22 cellular contexts compared by ENCODE assay signal in the genomic region with DNA sequence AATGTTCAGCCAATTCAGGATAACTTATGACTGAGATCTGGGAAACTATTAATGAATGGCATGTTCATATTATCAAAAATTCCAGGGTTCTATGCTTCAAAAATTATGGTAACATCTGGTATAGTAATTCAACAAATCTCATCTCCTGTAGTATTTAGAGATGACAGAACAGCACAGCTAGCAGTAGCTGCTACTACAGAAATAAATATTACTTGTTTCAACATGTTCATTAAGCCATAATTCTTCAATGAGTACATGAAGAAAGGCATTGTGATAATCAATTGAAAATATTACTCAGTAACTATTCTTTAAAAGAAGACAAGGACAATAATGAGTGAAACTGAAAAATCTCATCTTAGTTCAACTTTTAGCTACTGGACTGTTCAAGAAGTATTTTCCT.
"Had no signal": no experiment of that assay in that cellular context is flagged by ENCODE, and none has a peak within 500 bp of the region (broad histone marks: within the 10 kb centered on the region; RNA-seq: fewer than 3 reads in every experiment).

No MANE protein-coding gene starts in this region.

- H3K4me2 ChIP-seq: smooth muscle cell had no signal

- H3K27ac ChIP-seq: left ventricle myocardium inferior, ovary, right atrium auricular region, right lobe of liver, tibial nerve, uterus had no signal

- H3K4me3 ChIP-seq: left ventricle myocardium inferior, lung, mucosa of descending colon, ovary, right atrium auricular region, right lobe of liver, smooth muscle cell, tibial nerve, uterus had no signal

- DNase-seq: immature natural killer cell; left ventricle myocardium inferior; midbrain; mucosa of descending colon; naive thymus-derived CD4-positive, alpha-beta T cell; ovary; right lobe of liver; stimulated activated CD4-positive, alpha-beta T cell treated with anti-CD3 and anti-CD28 coated beads, Interleukin-1b, Interleukin-23, amount 100 ng/mL, for 48 hours; stimulated activated CD4-positive, alpha-beta T cell treated with anti-CD3 and anti-CD28 coated beads, Interleukin-2, amount 100 ng/mL, for 48 hours; stimulated activated CD4-positive, alpha-beta T cell treated with anti-CD3 and anti-CD28 coated beads, Interleukin-4, amount 100 ng/mL, for 4 hours; stimulated activated CD8-positive, alpha-beta memory T cell treated with anti-CD3 and anti-CD28 coated beads, Interleukin-4, amount 100 ng/mL, for 48 hours; stimulated activated naive CD4-positive, alpha-beta T cell treated with Interleukin-2 at 50 U/mL for 16 hours; stimulated activated naive CD8-positive, alpha-beta T cell treated with anti-CD3 and anti-CD28 coated beads, Interleukin-15, amount 100 ng/mL, for 72 hours; substantia nigra; uterus had no signal

- H3K9me3 ChIP-seq: left ventricle myocardium inferior, mucosa of descending colon, ovary, right atrium auricular region, right lobe of liver, tibial nerve, uterus had no signal

- H3K27me3 ChIP-seq: ovary, right atrium auricular region, right lobe of liver, tibial nerve, uterus had no signal

- H3K4me1 ChIP-seq: right atrium auricular region, uterus had no signal

- H3K36me3 ChIP-seq: ovary, right atrium auricular region, right lobe of liver, uterus had no signal

- FAIRE-seq: islet of Langerhans had no signal

- ATAC-seq: mucosa of descending colon; naive thymus-derived CD4-positive, alpha-beta T cell; natural killer cell treated with Interleukin-12 subunit alpha and Interleukin-12 subunit beta and Interleukin-15 and Interleukin-18, amount 100 ng/mL, for 72 hours; right lobe of liver; stimulated activated memory B cell treated with anti-CD40 and anti-IgM and Interleukin-4, amounts not matched to agents 10 μg/mL and 1 μg/mL and 100 μg/mL, for 72 hours; stimulated activated naive CD8-positive, alpha-beta T cell treated with anti-CD3 and anti-CD28 coated beads, Interleukin-15, amount 100 ng/mL, for 72 hours had no signal
